ENCODE assay signal across 15 cellular contexts in the genomic region with DNA sequence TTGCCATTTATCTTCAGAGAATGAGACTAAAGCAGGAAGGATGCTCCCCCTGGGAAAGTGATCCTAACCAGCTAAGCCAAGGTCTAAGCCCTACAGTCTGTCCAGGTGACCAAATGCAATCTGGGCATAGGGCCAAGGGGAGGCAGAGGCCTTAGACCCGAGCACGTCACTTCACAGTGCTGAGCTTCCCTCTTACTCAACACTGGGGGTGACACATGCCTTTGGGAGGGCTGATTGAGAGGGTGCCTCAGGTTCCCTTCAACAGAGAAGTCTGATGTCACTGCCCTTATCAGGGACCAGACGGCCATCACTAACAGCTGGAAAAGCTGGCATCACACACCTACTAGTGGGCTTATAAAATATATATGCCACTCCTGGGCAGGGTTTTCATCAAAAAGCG. TPM values are rescaled to one million over a fixed set of nuclear protein-coding genes. Genes with fewer than 3 reads are reported as not detected.
DNase-seq lines count a peak whose midpoint lies in the region; ATAC-seq and TF ChIP-seq lines count a peak whose summit lies in the region.
"Had no signal": no experiment of that assay in that cellular context is flagged by ENCODE, and none has a peak within 500 bp of the region (broad histone marks: within the 10 kb centered on the region; RNA-seq: fewer than 3 reads in every experiment).

No MANE protein-coding gene starts in this region.

- H3K4me1 ChIP-seq in colonic mucosa (peaks cover 12% of the 10 kb centered on the region), lung (ENCODE audit: control insufficient read depth in 2 of 2, insufficient read depth in 2 of 2, low read length in 2 of 2) (peaks cover 0 to 24% of the 10 kb centered on the region in 2 donors), endodermal cell (ENCODE audit: control insufficient read depth, insufficient read depth, low read length) (peaks cover 14% of the 10 kb centered on the region)

- H3K9ac ChIP-seq in colonic mucosa (ENCODE audit: low read depth in 2 of 2, low read length in 2 of 2), result no peak overlapping the region
- H3K9ac ChIP-seq in endodermal cell (ENCODE audit: extremely low read depth, low read length, poor library complexity, severe bottlenecking), result no peak overlapping the region

- TF ChIP-seq CTCF in colonic mucosa (IDR thresholded peaks at IDR 0.05) (no peak), lung (IDR thresholded peaks at IDR 0.05; ENCODE audit: control extremely low read depth, extremely low read depth) (no peak), endodermal cell (conservative IDR thresholded peaks at IDR 0.05) (no peak)

- DNase-seq in EL (peak; percentile 59), NCI-H226 (peak; percentile 75), colonic mucosa (peak; percentile 56), lung (ENCODE audit: low spot score) (peak; percentile 62), cerebellar nuclear complex (lab: John Stamatoyannopoulos, UW) (no peak), endodermal cell (no peak), T-helper 9 cell (no peak)
- DNase-seq: activated CD4-positive, alpha-beta T cell treated with anti-CD3 and anti-CD28 coated beads for 48 hours; Caco-2; mucosa of descending colon; NCI-H1417 had no signal

- peaks cover 17% of the 10 kb centered on the region for H3K4me1 Mint-ChIP-seq in endodermal cell

- H3K27me3 ChIP-seq in colonic mucosa (peaks cover 6% of the 10 kb centered on the region), lung (ENCODE audit: control insufficient read depth, insufficient read depth) (no peaks in the 10 kb centered on the region), endodermal cell (ENCODE audit: control insufficient read depth, insufficient read depth, low read length, poor library complexity, severe bottlenecking) (peaks cover 29% of the 10 kb centered on the region)

- H3K36me3 ChIP-seq in colonic mucosa (no peaks in the 10 kb centered on the region), lung (ENCODE audit: control insufficient read depth in 2 of 2, insufficient read depth in 2 of 2, low read length in 2 of 2) (peaks cover 0 to 4% of the 10 kb centered on the region in 2 donors), endodermal cell (ENCODE audit: control insufficient read depth, insufficient read depth, low read length) (peaks cover 16% of the 10 kb centered on the region)

- intact Hi-C loops in colonic mucosa (cut with DNase I), result loop anchor here (5.0 kb wide), 1 partner anchor 33 kb away; no protein-coding TSS in a partner anchor

- H3K9me3 ChIP-seq in colonic mucosa (no peaks in the 10 kb centered on the region), lung (ENCODE audit: control insufficient read depth in 2 of 2, insufficient read depth in 1 of 2, low read length in 1 of 2) (no peaks in the 10 kb centered on the region), endodermal cell (ENCODE audit: control insufficient read depth, low read length) (no peaks in the 10 kb centered on the region)
- H3K9me3 ChIP-seq: Caco-2, mucosa of descending colon had no signal

- H3K27ac Mint-ChIP-seq in endodermal cell, result no peak overlapping the region

- no peak overlapping the region for H3K27ac ChIP-seq in colonic mucosa
- peak overlapping the region; percentile 1 to 67 for H3K27ac ChIP-seq in lung (ENCODE audit: low read depth in 1 of 2, low read length in 1 of 2)
- H3K27ac ChIP-seq in endodermal cell (ENCODE audit: low read depth, low read length), result no peak overlapping the region
- H3K27ac ChIP-seq: foreskin keratinocyte, skin epidermis had no signal

- peaks cover 11% of the 10 kb centered on the region for H3K36me3 Mint-ChIP-seq in endodermal cell (ENCODE audit: low read depth)

- 51 to 61% methylated on average over 4 of the region's 4 CpGs for WGBS in lung, 2 donors
- 92 to 100% methylated on average over 1 to 4 of the region's 4 CpGs for WGBS in endodermal cell (ENCODE audit: insufficient coverage in 1 of 2, insufficient read length in 1 of 2), 2 experiments

- H3K9me3 Mint-ChIP-seq in endodermal cell, result no peaks in the 10 kb centered on the region
- H3K9me3 Mint-ChIP-seq: activated naive CD4-positive, alpha-beta T cell treated with anti-CD3 and anti-CD28 coated beads, Interleukin-2, amount 50 U/mL, for 72 hours had no signal

- no peak overlapping the region for H3K4me3 ChIP-seq in colonic mucosa
- H3K4me3 ChIP-seq in lung, result no peak overlapping the region
- no peak overlapping the region for H3K4me3 ChIP-seq in endodermal cell (ENCODE audit: low read length)
- H3K4me3 ChIP-seq: mucosa of descending colon, skin epidermis had no signal

- ATAC-seq in lung (ENCODE audit: insufficient read depth, low FRiP score) (no peak), HG03097 (IDR thresholded peaks at IDR 0.05; ENCODE audit: low FRiP score, unreplicated experiment) (no peak)
- ATAC-seq: activated naive CD4-positive, alpha-beta T cell treated with anti-CD3 and anti-CD28 coated beads, Interleukin-2, amount 50 U/mL, for 72 hours; foreskin keratinocyte; mucosa of descending colon had no signal

- peaks cover 31% of the 10 kb centered on the region for H3K27me3 Mint-ChIP-seq in endodermal cell (ENCODE audit: insufficient read depth)

- no peak overlapping the region for H3K4me3 Mint-ChIP-seq in endodermal cell

RNA-seq across cellular contexts. Expression of a gene that starts 4.0 kb away (rescaled TPM):
- total RNA-seq in colonic mucosa, result 100 to 1,000 TPM; 105 to 146 TPM
- total RNA-seq in lung, result 10 to 100 TPM; 48.8 to 79.7 TPM
- 100 to 1,000 TPM; 238 to 257 TPM for polyA plus RNA-seq in lung
- 10 to 100 TPM; 70.2 to 87.7 TPM for total RNA-seq in endodermal cell
- polyA plus RNA-seq in endodermal cell (2013, experiment 1 of 2), result 99.2 TPM
- polyA plus RNA-seq in endodermal cell (2013, experiment 2 of 2), result 88.5 TPM

RNA-seq across cellular contexts. Expression of a gene that starts 4.9 kb away (rescaled TPM):
- total RNA-seq in colonic mucosa (1 to 10 TPM; 1.4 to 4.0 TPM), lung (10 to 100 TPM; 35.4 to 36.0 TPM), endodermal cell (under 1 TPM in 1 of 2 donors, not detected in 1; 0.55 TPM)
- 10 to 100 TPM; 31.8 to 42.3 TPM for polyA plus RNA-seq in lung
- polyA plus RNA-seq in endodermal cell (2013, experiment 1 of 2), result 0.53 TPM
- polyA plus RNA-seq in endodermal cell (2013, experiment 2 of 2), result 0.46 TPM

RNA-seq across cellular contexts. Expression of a gene that starts 5.1 kb away (rescaled TPM):
- total RNA-seq in colonic mucosa (100 to 1,000 TPM; 407 to 525 TPM), lung (10 to 100 TPM; 24.6 to 51.0 TPM), endodermal cell (10 to 100 TPM; 28.7 to 36.8 TPM)
- polyA plus RNA-seq in lung, result 10 to 100 TPM; 26.0 to 26.3 TPM
- 24.1 TPM for polyA plus RNA-seq in endodermal cell (2013, experiment 1 of 2)
- 20.5 TPM for polyA plus RNA-seq in endodermal cell (2013, experiment 2 of 2)

RNA-seq across cellular contexts. Expression of a gene that starts 11.5 kb away (rescaled TPM):
- total RNA-seq in colonic mucosa, result 1 to 10 TPM in 1 of 2 donors, under 1 TPM in 1; 0.72 to 1.8 TPM
- total RNA-seq in lung, result 1 to 10 TPM in 1 of 2 donors, under 1 TPM in 1; 0.64 to 1.7 TPM
- under 1 TPM in 1 of 2 donors, not detected in 1; 0.25 TPM for polyA plus RNA-seq in lung
- not detected for total RNA-seq in endodermal cell
- not detected for polyA plus RNA-seq in endodermal cell (2013, experiment 1 of 2)
- polyA plus RNA-seq in endodermal cell (2013, experiment 2 of 2), result not detected
- total RNA-seq: activated naive CD4-positive, alpha-beta T cell treated with anti-CD3 and anti-CD28 coated beads, Interleukin-2, amount 50 U/mL, for 72 hours; foreskin keratinocyte had no signal

RNA-seq across cellular contexts. Expression of a gene that starts 30.9 kb away (rescaled TPM):
- total RNA-seq in colonic mucosa (100 to 1,000 TPM; 136 to 169 TPM), lung (1 to 10 TPM in 1 of 2 donors, under 1 TPM in 1; 0.57 to 2.6 TPM), endodermal cell (1 to 10 TPM; 2.7 to 3.8 TPM)
- polyA plus RNA-seq in lung, result under 1 TPM; 0.85 to 0.96 TPM
- polyA plus RNA-seq in endodermal cell (2013, experiment 1 of 2), result 6.9 TPM
- polyA plus RNA-seq in endodermal cell (2013, experiment 2 of 2), result 3.8 TPM

Comparison
In these comparisons a context has a peak if more than half of its experiments do, and no peak if none do; other contexts are left out.
1. DNase-seq: peak in EL (single experiment), NCI-H226 (single experiment), colonic mucosa (single experiment) and lung (single experiment); none in cerebellar nuclear complex (0 of 2), endodermal cell (single experiment) and T-helper 9 cell (single experiment).
2. H3K27ac ChIP-seq: peak in lung (2 of 2); none in colonic mucosa (single experiment) and endodermal cell (single experiment).
3. RNA of a gene that starts 4.9 kb away (total RNA-seq): 35.4 to 36.0 TPM in lung; 1.4 to 4.0 TPM in colonic mucosa and 0.55 TPM in endodermal cell; every median in the first group is over 4 times any median in the second.
4. RNA of a gene that starts 5.1 kb away (total RNA-seq): 407 to 525 TPM in colonic mucosa; 24.6 to 51.0 TPM in lung and 28.7 to 36.8 TPM in endodermal cell; every median in the first group is over 4 times any median in the second.